8 cellular contexts compared by ENCODE assay signal in genomic region chr4:165215034-165215751, GRCh38. TPM values are rescaled to one million over a fixed set of nuclear protein-coding genes. Genes with fewer than 3 reads are reported as not detected.
A peak's percentile ranks its signal among the peaks of the same experiment; 100 is the strongest.
DNase-seq lines count a peak whose midpoint lies in the region; ATAC-seq, FAIRE-seq and TF ChIP-seq lines count a peak whose summit lies in the region.
"Not testable (repeated sequence)": the region's sequence is repeated elsewhere in the genome, so short reads cannot be mapped to it uniquely, and the experiment has no call there.

No MANE protein-coding gene starts in this region.

- peaks cover 80% of the 10 kb centered on the region for H3K4me1 Mint-ChIP-seq in stimulated activated naive CD8-positive, alpha-beta T cell treated with anti-CD3 and anti-CD28 coated beads, Interleukin-15, amount 100 ng/mL, for 72 hours

- H3K36me3 ChIP-seq in bronchial epithelial cell (ENCODE audit: control insufficient read depth, insufficient read depth, low read length); lung (ENCODE audit: control insufficient read depth in 2 of 2, insufficient read depth in 2 of 2, low read length in 2 of 2): not testable (repeated sequence)

- WGBS in lung, 2 donors: 40 to 46% methylated on average over 2 of the region's 2 CpGs

- H3K27ac Mint-ChIP-seq in stimulated activated naive CD8-positive, alpha-beta T cell treated with anti-CD3 and anti-CD28 coated beads, Interleukin-15, amount 100 ng/mL, for 72 hours: peak overlapping the region; percentile 93 to 99

- not testable (repeated sequence) for FAIRE-seq in bronchial epithelial cell (lab: Jason Lieb, UNC)

- ATAC-seq in GM18499 (IDR thresholded peaks at IDR 0.05; ENCODE audit: insufficient read depth, unreplicated experiment) (peak; percentile 41), GM21576 (IDR thresholded peaks at IDR 0.05; ENCODE audit: unreplicated experiment) (peak; percentile 46), HG03097 (IDR thresholded peaks at IDR 0.05; ENCODE audit: low FRiP score, unreplicated experiment) (peak; percentile 45), lung (ENCODE audit: insufficient read depth, low FRiP score) (peak; percentile 61)
- ATAC-seq in stimulated activated naive CD8-positive, alpha-beta T cell treated with anti-CD3 and anti-CD28 coated beads, Interleukin-15, amount 100 ng/mL, for 72 hours: peak; percentile 92

- not testable (repeated sequence) for H3K27ac ChIP-seq in lung (ENCODE audit: low read depth in 1 of 2, low read length in 1 of 2)

- not testable (repeated sequence) for TF ChIP-seq CTCF in bronchial epithelial cell (IDR thresholded peaks at IDR 0.05; ENCODE audit: insufficient read depth, low read length, severe bottlenecking); lung (IDR thresholded peaks at IDR 0.05; ENCODE audit: control extremely low read depth, extremely low read depth)

- not testable (repeated sequence) for H3K9me3 Mint-ChIP-seq in stimulated activated naive CD8-positive, alpha-beta T cell treated with anti-CD3 and anti-CD28 coated beads, Interleukin-15, amount 100 ng/mL, for 72 hours

- not testable (repeated sequence) for H3K4me1 ChIP-seq in lung (ENCODE audit: control insufficient read depth in 2 of 2, insufficient read depth in 2 of 2, low read length in 2 of 2)

- peak overlapping the region; percentile 57 to 74 for H3K4me3 Mint-ChIP-seq in stimulated activated naive CD8-positive, alpha-beta T cell treated with anti-CD3 and anti-CD28 coated beads, Interleukin-15, amount 100 ng/mL, for 72 hours

- not testable (repeated sequence) for H3K9me3 ChIP-seq in lung (ENCODE audit: control insufficient read depth in 2 of 2, insufficient read depth in 1 of 2, low read length in 1 of 2)

- H3K27me3 Mint-ChIP-seq in stimulated activated naive CD8-positive, alpha-beta T cell treated with anti-CD3 and anti-CD28 coated beads, Interleukin-15, amount 100 ng/mL, for 72 hours: not testable (repeated sequence)

- DNase-seq in NCI-H69 (lab: John Stamatoyannopoulos, UW) (peak; percentile 9), activated T-cell treated with anti-CD3 and anti-CD28 coated beads for 24 hours (ENCODE audit: low read depth) (peak; percentile 20), bronchial epithelial cell (ENCODE audit: low read depth) (peak; percentile 86)
- not testable (repeated sequence) for DNase-seq in lung (ENCODE audit: low spot score)
- peak; percentile 56 to 73 for DNase-seq in stimulated activated naive CD8-positive, alpha-beta T cell treated with anti-CD3 and anti-CD28 coated beads, Interleukin-15, amount 100 ng/mL, for 72 hours

- H3K27me3 ChIP-seq in bronchial epithelial cell (ENCODE audit: control insufficient read depth, insufficient read depth, low read length); lung (ENCODE audit: control insufficient read depth, insufficient read depth): not testable (repeated sequence)

- not testable (repeated sequence) for H3K4me3 ChIP-seq in bronchial epithelial cell (ENCODE audit: low read depth, low read length); lung

RNA-seq across cellular contexts. Expression of gene KLHL2, which starts 7.8 kb away (rescaled TPM):
- total RNA-seq in bronchial epithelial cell (49.2 and 52.6 TPM in 2 replicates), lung (10 to 100 TPM; 25.0 to 43.0 TPM)
- 10 to 100 TPM; 17.3 to 42.5 TPM for polyA plus RNA-seq in lung

Comparison
In these comparisons a context has a peak if more than half of its experiments do, and no peak if none do; other contexts are left out.
1. ATAC-seq: peak in every context shown above with its lines; median percentile 92 in stimulated activated naive CD8-positive, alpha-beta T cell treated with anti-CD3 and anti-CD28 coated beads, Interleukin-15, amount 100 ng/mL, for 72 hours; 61 in lung; 46 in GM21576; 45 in HG03097; 41 in GM18499.